Comparison of ENCODE assay signal across 8 cellular contexts in the genomic region with DNA sequence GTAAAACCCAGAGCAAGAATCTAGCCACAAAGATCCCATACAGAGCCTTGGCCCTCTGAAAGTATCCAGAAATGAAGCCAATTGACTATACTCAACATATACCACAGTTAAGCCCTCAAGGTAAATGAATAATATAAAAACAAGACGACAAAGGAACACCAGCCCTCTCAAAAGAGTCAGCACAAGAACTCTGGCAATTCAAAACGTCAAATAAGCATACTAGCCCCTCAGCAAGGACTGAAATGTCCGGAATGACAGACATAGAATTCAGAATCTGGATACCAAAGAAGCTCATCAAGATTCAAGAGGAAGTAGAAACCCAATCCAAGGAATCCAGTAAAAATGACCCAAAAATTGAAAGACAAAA. TPM values are rescaled to one million over a fixed set of nuclear protein-coding genes. Genes with fewer than 3 reads are reported as not detected.
DNase-seq lines count a peak whose midpoint lies in the region; ATAC-seq and TF ChIP-seq lines count a peak whose summit lies in the region.

No MANE protein-coding gene starts in this region.

- CTCF ChIA-PET in naive thymus-derived CD4-positive, alpha-beta T cell (lab: Charles Lee) = interaction anchor here (1.0 to 3.8 kb wide), 8 partner anchors 50 to 283 kb away, joined by 3 to 31 read pairs (median 3); partner anchors contain the start of genes GTF2A1 and TSHR

- H3K4me1 ChIP-seq in right atrium auricular region (peaks cover 0 to 13% of the 10 kb centered on the region in 2 donors), body of pancreas (peaks cover 6% of the 10 kb centered on the region)
- peaks cover 8 to 17% of the 10 kb centered on the region in 2 donors for H3K4me1 ChIP-seq in naive thymus-derived CD4-positive, alpha-beta T cell (ENCODE audit: control insufficient read depth in 2 of 2, insufficient read depth in 2 of 2, low read length in 2 of 2)

- POLR2A ChIA-PET in naive thymus-derived CD4-positive, alpha-beta T cell (lab: Charles Lee) = interaction anchor here (0.7 to 3.6 kb wide), 8 partner anchors 12 to 215 kb away, joined by 3 to 31 read pairs (median 3); partner anchors contain the start of genes GTF2A1 and TSHR

- peak overlapping the region; percentile 90 to 92 for H3K27ac ChIP-seq in right atrium auricular region
- peak overlapping the region; percentile 77 to 95 (median 92) for H3K27ac ChIP-seq in body of pancreas
- H3K27ac ChIP-seq in naive thymus-derived CD4-positive, alpha-beta T cell (ENCODE audit: low read depth, low read length) = peak overlapping the region; percentile 54

- H3K36me3 ChIP-seq in right atrium auricular region (no peaks in the 10 kb centered on the region), body of pancreas (replicated peaks in 1 of 2; ENCODE audit: insufficient read depth in 1 of 2, low read depth in 2 of 2) (no peaks in the 10 kb centered on the region)
- no peaks in the 10 kb centered on the region for H3K36me3 ChIP-seq in naive thymus-derived CD4-positive, alpha-beta T cell (ENCODE audit: control insufficient read depth in 2 of 3, insufficient read depth in 3 of 3, low read length in 3 of 3)

- H3K4me1 Mint-ChIP-seq in naive thymus-derived CD4-positive, alpha-beta T cell = peaks cover 11 to 45% (median 24%) of the 10 kb centered on the region in 7 donors

- H3K9me3 ChIP-seq in right atrium auricular region (no peaks in the 10 kb centered on the region), body of pancreas (no peaks in the 10 kb centered on the region)
- no peaks in the 10 kb centered on the region for H3K9me3 ChIP-seq in naive thymus-derived CD4-positive, alpha-beta T cell (ENCODE audit: control insufficient read depth in 2 of 3, low read length in 3 of 3)

- H3K27ac Mint-ChIP-seq in naive thymus-derived CD4-positive, alpha-beta T cell = peak overlapping the region; percentile 58 to 96 (median 89)

- H3K27me3 Mint-ChIP-seq in naive thymus-derived CD4-positive, alpha-beta T cell = no peaks in the 10 kb centered on the region

- DNase-seq in right atrium auricular region (ENCODE audit: low spot score) = no peak
- DNase-seq in left cardiac atrium = no peak
- no peak for DNase-seq in body of pancreas
- DNase-seq in naive thymus-derived CD4-positive, alpha-beta T cell = no peak
- no peak for DNase-seq in sciatic nerve (ENCODE audit: low spot score)
- DNase-seq in DMS153 treated with DMSO at 0.1 percent for 48 hours (lab: John Stamatoyannopoulos, UW; ENCODE audit: unreplicated experiment) = no peak
- no peak for DNase-seq in 8988T

- no peaks in the 10 kb centered on the region for H3K9me3 Mint-ChIP-seq in naive thymus-derived CD4-positive, alpha-beta T cell

- TF ChIP-seq CTCF in right atrium auricular region (IDR thresholded peaks at IDR 0.05) (peak in 1 of 2 donors; percentile 4), body of pancreas (IDR thresholded peaks at IDR 0.05) (no peak)

- 7 to 10% methylated on average over 3 of the region's 3 CpGs for WGBS in body of pancreas, 2 donors

- H3K27me3 ChIP-seq in right atrium auricular region = no peaks in the 10 kb centered on the region
- H3K27me3 ChIP-seq in body of pancreas = no peaks in the 10 kb centered on the region
- H3K27me3 ChIP-seq in naive thymus-derived CD4-positive, alpha-beta T cell (ENCODE audit: control insufficient read depth in 2 of 2, insufficient read depth in 2 of 2, low read length in 2 of 2) = no peaks in the 10 kb centered on the region

- H3K4me3 Mint-ChIP-seq in naive thymus-derived CD4-positive, alpha-beta T cell = peak overlapping the region in 9 of 10 donors; percentile 87 to 98 (median 94)

- ATAC-seq in left cardiac atrium = no peak
- ATAC-seq in body of pancreas = no peak
- ATAC-seq in naive thymus-derived CD4-positive, alpha-beta T cell = no peak
- no peak for ATAC-seq in sciatic nerve
- ATAC-seq in GM21529 (IDR thresholded peaks at IDR 0.05; ENCODE audit: unreplicated experiment) = no peak

- TF ChIP-seq POLR2A in body of pancreas (IDR thresholded peaks at IDR 0.05) = no peak

- H3K4me3 ChIP-seq in right atrium auricular region (peak overlapping the region in 1 of 2 donors; percentile 78), body of pancreas (no peak overlapping the region)
- H3K4me3 ChIP-seq in naive thymus-derived CD4-positive, alpha-beta T cell (ENCODE audit: low read length) = peak overlapping the region; percentile 79

- peaks cover 0 to 4% (median 0%) of the 10 kb centered on the region in 5 donors for H3K36me3 Mint-ChIP-seq in naive thymus-derived CD4-positive, alpha-beta T cell

- intact Hi-C loops in left cardiac atrium (cut with DNase I) (no loop called here), body of pancreas (cut with DNase I) (no loop called here), sciatic nerve (cut with DNase I) (no loop called here)
- intact Hi-C loops in naive thymus-derived CD4-positive, alpha-beta T cell (cut with micrococcal nuclease) = loop anchor here (1.0 to 5.0 kb wide), 13 partner anchors 7 to 363 kb away; partner anchors contain the start of genes CEP128 (in 2 of the 2), SEL1L (in 1 of the 2) and TSHR (in 1 of the 2)

RNA-seq across cellular contexts. Expression of gene GTF2A1, which starts 49.9 kb away (rescaled TPM):
- total RNA-seq in right atrium auricular region (10 to 100 TPM; 14.6 to 17.1 TPM), left cardiac atrium (10 to 100 TPM; 16.7 to 17.7 TPM), body of pancreas (1 to 10 TPM; 4.0 to 9.3 TPM), sciatic nerve (34.0 TPM)
- total RNA-seq in naive thymus-derived CD4-positive, alpha-beta T cell = 10 to 100 TPM; 21.5 to 39.2 (median 33.7) TPM
- 10 to 100 TPM in 1 of 2 donors, 1 to 10 TPM in 1; 8.4 to 12.3 TPM for polyA plus RNA-seq in naive thymus-derived CD4-positive, alpha-beta T cell

Comparison
In these comparisons a context has a peak if more than half of its experiments do, and no peak if none do; other contexts are left out.
1. intact Hi-C loops: an anchor here in naive thymus-derived CD4-positive, alpha-beta T cell (1.0 to 5.0 kb wide); none called in left cardiac atrium, body of pancreas and sciatic nerve.